ENCODE assay signal across 13 cellular contexts in genomic region chr4:98166025-98166730, GRCh38. TPM values are rescaled to one million over a fixed set of nuclear protein-coding genes. Genes with fewer than 3 reads are reported as not detected.
DNase-seq lines count a peak whose midpoint lies in the region; ATAC-seq and TF ChIP-seq lines count a peak whose summit lies in the region.
"Had no signal": no experiment of that assay in that cellular context is flagged by ENCODE, and none has a peak within 500 bp of the region (broad histone marks: within the 10 kb centered on the region; RNA-seq: fewer than 3 reads in every experiment).

No MANE protein-coding gene starts in this region.

- H2AK5ac ChIP-seq in mesenchymal stem cell (ENCODE audit: low read length, severe bottlenecking), result no peak overlapping the region

- no peak overlapping the region for H3K9ac ChIP-seq in mesenchymal stem cell (ENCODE audit: low read length)

- no peak overlapping the region for H2BK120ac ChIP-seq in mesenchymal stem cell (ENCODE audit: low read depth, low read length)

- H3K9me3 ChIP-seq in RWPE2 (ENCODE audit: severe bottlenecking) (no peaks in the 10 kb centered on the region), mesenchymal stem cell (ENCODE audit: control insufficient read depth, low read length) (no peaks in the 10 kb centered on the region), transverse colon (no peaks in the 10 kb centered on the region)
- H3K9me3 ChIP-seq: neutrophil, upper lobe of left lung had no signal

- H4K91ac ChIP-seq in mesenchymal stem cell (ENCODE audit: low read length), result no peak overlapping the region

- no peak overlapping the region for H3K4ac ChIP-seq in mesenchymal stem cell (ENCODE audit: low read depth in 1 of 2, low read length in 2 of 2)

- TF ChIP-seq CTCF in RWPE2 (IDR thresholded peaks at IDR 0.05; ENCODE audit: poor library complexity, severe bottlenecking) (no peak), fibroblast of pulmonary artery (IDR thresholded peaks at IDR 0.05; ENCODE audit: low read length, missing control alignments) (no peak), transverse colon (IDR thresholded peaks at IDR 0.05) (no peak)

- TF ChIP-seq POLR2A in transverse colon (IDR thresholded peaks at IDR 0.05), result no peak

- no peak overlapping the region for H3K4me2 ChIP-seq in mesenchymal stem cell (ENCODE audit: low read length, poor library complexity, severe bottlenecking)

- no peak overlapping the region for H3K14ac ChIP-seq in mesenchymal stem cell (ENCODE audit: low read length in 2 of 2)

- H2BK15ac ChIP-seq in mesenchymal stem cell (ENCODE audit: low read depth, poor library complexity, severe bottlenecking), result no peak overlapping the region

- H2BK5ac ChIP-seq in mesenchymal stem cell (ENCODE audit: low read depth, low read length, poor library complexity, severe bottlenecking), result no peak overlapping the region

- H3K27me3 ChIP-seq in RWPE2 (ENCODE audit: insufficient read depth, poor library complexity, severe bottlenecking) (no peaks in the 10 kb centered on the region), mesenchymal stem cell (ENCODE audit: control insufficient read depth in 1 of 2, insufficient read depth in 1 of 2, low read length in 2 of 2) (peaks cover 0 to 6% of the 10 kb centered on the region in 2 experiments), transverse colon (no peaks in the 10 kb centered on the region)
- H3K27me3 ChIP-seq: neutrophil, upper lobe of left lung had no signal

- WGBS in mesenchymal stem cell, result 75% methylated on average over 6 of the region's 7 CpGs
- WGBS in transverse colon (ENCODE audit: low coverage in 1 of 2), 2 donors, result 77 to 100% methylated on average over 1 to 7 of the region's 7 CpGs

- TF ChIP-seq EP300 in transverse colon (IDR thresholded peaks at IDR 0.05; ENCODE audit: low read depth), result no peak

- no peak overlapping the region for H3K18ac ChIP-seq in mesenchymal stem cell (ENCODE audit: low read depth in 1 of 2, low read length in 2 of 2)

- peak; percentile 34 for DNase-seq in ELR (ENCODE audit: low read depth)
- DNase-seq in RWPE2 (ENCODE audit: low spot score), result peak; percentile 83
- DNase-seq in fibroblast of pulmonary artery (ENCODE audit: low read depth), result peak; percentile 8
- DNase-seq in mesenchymal stem cell, result no peak
- DNase-seq in NCI-H510A (lab: John Stamatoyannopoulos, UW), result no peak
- no peak for DNase-seq in dedifferentiated amniotic fluid mesenchymal stem cell (ENCODE audit: extremely low spot score)
- no peak for DNase-seq in transverse colon
- DNase-seq in NCI-H446 treated with DMSO at 0.1 percent for 48 hours (lab: John Stamatoyannopoulos, UW), result no peak
- DNase-seq: NCI-H1092, SIG-M5 had no signal

- H4K8ac ChIP-seq in mesenchymal stem cell (ENCODE audit: low read length), result peak overlapping the region; percentile 47

- ATAC-seq in RWPE2 (ENCODE audit: low read depth), result peak; percentile 100
- ATAC-seq: WTC11 had no signal

- in situ Hi-C loops in transverse colon (cut with MboI; ENCODE audit: low pct_ligation_motif_present in 1 of 4, low pct_unique_long_range_greater_than_20kb in 1 of 4, low sequenced_read_pairs in 3 of 4), result loop anchor here in 1 of 4 donors (25.0 kb wide), 1 partner anchor 671 kb away; no protein-coding TSS in a partner anchor

- H3K4me3 ChIP-seq in RWPE2 (ENCODE audit: severe bottlenecking) (no peak overlapping the region), fibroblast of pulmonary artery (replicated peaks; ENCODE audit: low read depth, low read length) (no peak overlapping the region), mesenchymal stem cell (ENCODE audit: insufficient read depth in 1 of 2, low read depth in 1 of 2, low read length in 2 of 2) (no peak overlapping the region), transverse colon (no peak overlapping the region)
- H3K4me3 ChIP-seq: upper lobe of left lung had no signal

- H3K79me1 ChIP-seq in mesenchymal stem cell (replicated peaks; ENCODE audit: low read length, poor library complexity, severe bottlenecking), result no peaks in the 10 kb centered on the region

- H3K4me1 ChIP-seq in RWPE2 (ENCODE audit: insufficient read depth, poor library complexity, severe bottlenecking) (peaks cover 11% of the 10 kb centered on the region), mesenchymal stem cell (ENCODE audit: control insufficient read depth, insufficient read depth, low read depth, low read length) (no peaks in the 10 kb centered on the region), transverse colon (no peaks in the 10 kb centered on the region)
- H3K4me1 ChIP-seq: upper lobe of left lung had no signal

- H2BK12ac ChIP-seq in mesenchymal stem cell (ENCODE audit: low read length in 2 of 2), result no peak overlapping the region

- no peaks in the 10 kb centered on the region for H3K36me3 ChIP-seq in RWPE2 (ENCODE audit: low read depth)
- H3K36me3 ChIP-seq in mesenchymal stem cell (ENCODE audit: control insufficient read depth in 1 of 2, insufficient read depth in 2 of 2, low read depth in 1 of 2, low read length in 2 of 2), result no peaks in the 10 kb centered on the region
- no peaks in the 10 kb centered on the region for H3K36me3 ChIP-seq in transverse colon
- H3K36me3 ChIP-seq: neutrophil, upper lobe of left lung had no signal

- intact Hi-C loops in transverse colon (cut with DNase I; ENCODE audit: low total_unique reads), result no loop called here

- no peak overlapping the region for H3K23ac ChIP-seq in mesenchymal stem cell (ENCODE audit: low read length in 2 of 2)

- H3K27ac ChIP-seq in RWPE2 (ENCODE audit: poor library complexity, severe bottlenecking) (no peak overlapping the region), mesenchymal stem cell (ENCODE audit: low read length, poor library complexity, severe bottlenecking) (no peak overlapping the region), transverse colon (no peak overlapping the region)
- H3K27ac ChIP-seq: neutrophil, upper lobe of left lung had no signal

- no peak overlapping the region for H2AFZ ChIP-seq in mesenchymal stem cell (ENCODE audit: low read depth, low read length)

RNA-seq across cellular contexts. Expression of gene STPG2, which starts 22.9 kb away (rescaled TPM):
- polyA plus RNA-seq in mesenchymal stem cell (2013, experiment 1 of 2), result not detected
- polyA plus RNA-seq in mesenchymal stem cell (2013, experiment 2 of 2), result not detected
- total RNA-seq in transverse colon, result 1 to 10 TPM in 1 of 4 donors, under 1 TPM in 1, not detected in 2; 0.79 to 1.2 TPM

Comparison
In these comparisons a context has a peak if more than half of its experiments do, and no peak if none do; other contexts are left out.
1. DNase-seq: peak in ELR (single experiment), RWPE2 (single experiment) and fibroblast of pulmonary artery (single experiment); none in mesenchymal stem cell (single experiment), NCI-H510A (single experiment), dedifferentiated amniotic fluid mesenchymal stem cell (single experiment), transverse colon (single experiment) and NCI-H446 treated with DMSO at 0.1 percent for 48 hours (single experiment).